22 cellular contexts compared by ENCODE assay signal in genomic region chr18:65988972-65989371, GRCh38.
"Had no signal": no experiment of that assay in that cellular context is flagged by ENCODE, and none has a peak within 500 bp of the region (broad histone marks: within the 10 kb centered on the region; RNA-seq: fewer than 3 reads in every experiment).

No MANE protein-coding gene starts in this region.

- H3K4me3 ChIP-seq: coronary artery, heart left ventricle, lung, prostate gland, smooth muscle cell, thoracic aorta, transverse colon had no signal

- H3K79me2 ChIP-seq: parathyroid adenoma had no signal

- H3K4me1 ChIP-seq: parathyroid adenoma, prostate gland, transverse colon had no signal

- H3K27ac Mint-ChIP-seq: naive B cell; nephron; stimulated activated effector memory CD8-positive, alpha-beta T cell treated with anti-CD3 and anti-CD28 coated beads, Interleukin-12 subunit alpha, Interleukin-12 subunit beta, amount 100 ng/mL, for 72 hours; stimulated activated naive CD8-positive, alpha-beta T cell treated with anti-CD3 and anti-CD28 coated beads, Interleukin-15, amount 100 ng/mL, for 72 hours had no signal

- H3K36me3 Mint-ChIP-seq: naive B cell; stimulated activated effector memory CD8-positive, alpha-beta T cell treated with anti-CD3 and anti-CD28 coated beads, Interleukin-12 subunit alpha, Interleukin-12 subunit beta, amount 100 ng/mL, for 72 hours had no signal

- H3K9me3 Mint-ChIP-seq: naive B cell, nephron had no signal

- H3K27me3 Mint-ChIP-seq: naive B cell; stimulated activated naive CD8-positive, alpha-beta T cell treated with anti-CD3 and anti-CD28 coated beads, Interleukin-15, amount 100 ng/mL, for 72 hours had no signal

- H3K9me3 ChIP-seq: heart left ventricle, prostate gland, thoracic aorta, transverse colon had no signal

- ATAC-seq: heart left ventricle; left colon; left ventricle myocardium superior; stimulated activated effector memory CD8-positive, alpha-beta T cell treated with anti-CD3 and anti-CD28 coated beads, Interleukin-12 subunit alpha, Interleukin-12 subunit beta, amount 100 ng/mL, for 72 hours; stimulated activated naive CD8-positive, alpha-beta T cell treated with anti-CD3 and anti-CD28 coated beads, Interleukin-15, amount 100 ng/mL, for 72 hours had no signal

- H3K4me2 ChIP-seq: smooth muscle cell had no signal

- H3K36me3 ChIP-seq: heart left ventricle, prostate gland, thoracic aorta, transverse colon had no signal

- H3K4me1 Mint-ChIP-seq: naive B cell; stimulated activated effector memory CD8-positive, alpha-beta T cell treated with anti-CD3 and anti-CD28 coated beads, Interleukin-12 subunit alpha, Interleukin-12 subunit beta, amount 100 ng/mL, for 72 hours; stimulated activated naive CD8-positive, alpha-beta T cell treated with anti-CD3 and anti-CD28 coated beads, Interleukin-15, amount 100 ng/mL, for 72 hours had no signal

- H3K4me3 Mint-ChIP-seq: naive B cell; nephron; stimulated activated effector memory CD8-positive, alpha-beta T cell treated with anti-CD3 and anti-CD28 coated beads, Interleukin-12 subunit alpha, Interleukin-12 subunit beta, amount 100 ng/mL, for 72 hours; stimulated activated naive CD8-positive, alpha-beta T cell treated with anti-CD3 and anti-CD28 coated beads, Interleukin-15, amount 100 ng/mL, for 72 hours had no signal

- DNase-seq: effector CD4-positive, alpha-beta T cell; heart left ventricle; hippocampal formation; left colon; left ventricle myocardium superior; mesenchymal stem cell; midbrain; naive B cell; stimulated activated CD4-positive, alpha-beta T cell treated with anti-CD3 and anti-CD28 coated beads, Interleukin-2, amount 100 ng/mL, for 48 hours; stimulated activated CD8-positive, alpha-beta memory T cell treated with anti-CD3 and anti-CD28 coated beads, Interleukin-4, amount 100 ng/mL, for 48 hours; stimulated activated naive CD8-positive, alpha-beta T cell treated with anti-CD3 and anti-CD28 coated beads, Interleukin-15, amount 100 ng/mL, for 72 hours; substantia nigra; transverse colon had no signal

- FAIRE-seq: frontal cortex had no signal

- H3K27me3 ChIP-seq: heart left ventricle, transverse colon had no signal

- H2AFZ ChIP-seq: parathyroid adenoma had no signal

- H3K27ac ChIP-seq: coronary artery, heart left ventricle, parathyroid adenoma, prostate gland, thoracic aorta, transverse colon had no signal

- H3K9ac ChIP-seq: parathyroid adenoma had no signal
